ENCODE assay signal across 18 cellular contexts in the genomic region with DNA sequence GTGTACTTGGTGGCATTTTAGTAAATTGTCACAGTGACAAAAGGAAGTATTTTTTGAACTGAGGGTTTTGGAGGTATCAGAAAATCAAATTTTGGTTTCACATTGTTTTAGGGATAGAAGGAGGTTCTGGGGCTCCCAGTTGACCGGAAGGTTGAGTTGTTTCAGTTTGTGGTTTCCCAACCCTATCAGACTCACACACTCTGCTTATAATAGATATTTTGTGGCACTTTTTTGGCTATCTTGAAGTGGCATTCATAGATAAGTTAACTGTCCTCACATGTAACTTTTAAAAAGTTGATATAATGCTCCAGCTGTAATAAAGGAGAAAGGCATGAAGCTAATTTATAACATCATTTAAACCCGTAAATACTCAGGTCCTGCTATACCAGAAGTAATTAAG. TPM values are rescaled to one million over a fixed set of nuclear protein-coding genes. Genes with fewer than 3 reads are reported as not detected.
DNase-seq lines count a peak whose midpoint lies in the region; ATAC-seq, FAIRE-seq and TF ChIP-seq lines count a peak whose summit lies in the region.
"Had no signal": no experiment of that assay in that cellular context is flagged by ENCODE, and none has a peak within 500 bp of the region (broad histone marks: within the 10 kb centered on the region; RNA-seq: fewer than 3 reads in every experiment).

No MANE protein-coding gene starts in this region.

- H3K36me3 Mint-ChIP-seq in effector memory CD8-positive, alpha-beta T cell (ENCODE audit: insufficient read depth) = peaks cover 10% of the 10 kb centered on the region

- FAIRE-seq in GM12892 (lab: Jason Lieb, UNC) = peak; percentile 17
- FAIRE-seq: astrocyte, urothelium cell line had no signal

- ATAC-seq in GM21723 (IDR thresholded peaks at IDR 0.05; ENCODE audit: unreplicated experiment) (peak; percentile 63), HG03565 (IDR thresholded peaks at IDR 0.05; ENCODE audit: unreplicated experiment) (peak; percentile 51), HG02759 (IDR thresholded peaks at IDR 0.05; ENCODE audit: unreplicated experiment) (no peak), GM19463 (IDR thresholded peaks at IDR 0.05; ENCODE audit: unreplicated experiment) (no peak)
- ATAC-seq in effector memory CD8-positive, alpha-beta T cell (replicated peaks) = no peak

- H3K4me1 Mint-ChIP-seq in effector memory CD8-positive, alpha-beta T cell (ENCODE audit: low read depth in 2 of 2) = peaks cover 40 to 49% of the 10 kb centered on the region in 2 donors

- no peaks in the 10 kb centered on the region for H3K9me3 Mint-ChIP-seq in effector memory CD8-positive, alpha-beta T cell
- H3K9me3 Mint-ChIP-seq: neural crest cell had no signal

- TF ChIP-seq POLR2A in GM12892 (IDR thresholded peaks at IDR 0.05; ENCODE audit: low read depth, low read length) = no peak

- no peak for DNase-seq in GM12892 (ENCODE audit: insufficient read length)
- DNase-seq in effector memory CD8-positive, alpha-beta T cell = no peak
- no peak for DNase-seq in NCI-H524 (lab: John Stamatoyannopoulos, UW)
- no peak for DNase-seq in mesenteric fat pad (ENCODE audit: low spot score)
- DNase-seq: activated naive CD4-positive, alpha-beta T cell; mammary epithelial cell; NCI-H1092; NCI-H2171 treated with DMSO at 0.1 percent for 48 hours; NCI-H82; retina; stomach had no signal

- H3K4me3 Mint-ChIP-seq in effector memory CD8-positive, alpha-beta T cell = peak overlapping the region in 1 of 2 donors; percentile 7
- H3K4me3 Mint-ChIP-seq: neural crest cell had no signal

- H3K27me3 Mint-ChIP-seq in effector memory CD8-positive, alpha-beta T cell = no peaks in the 10 kb centered on the region

- peak overlapping the region; percentile 55 to 71 for H3K27ac Mint-ChIP-seq in effector memory CD8-positive, alpha-beta T cell

RNA-seq across cellular contexts. Expression of a gene that starts 12.7 kb away (rescaled TPM):
- 24.3 TPM for polyA plus RNA-seq in GM12892 (2012; ENCODE audit: missing spikeins)
- 102 TPM for total RNA-seq in mesenteric fat pad

RNA-seq across cellular contexts. Expression of a gene that starts 25.1 kb away (rescaled TPM):
- polyA plus RNA-seq in GM12892 (2012; ENCODE audit: missing spikeins) = 11.3 TPM
- 11.1 TPM for total RNA-seq in mesenteric fat pad

Comparison
In these comparisons a context has a peak if more than half of its experiments do, and no peak if none do; other contexts are left out.
1. ATAC-seq: peak in GM21723 (single experiment) and HG03565 (single experiment); none in effector memory CD8-positive, alpha-beta T cell (single experiment), HG02759 (single experiment) and GM19463 (single experiment).